Comparison of ENCODE assay signal across 20 cellular contexts in genomic region chr20:34863421-34863965, GRCh38.
"Had no signal": no experiment of that assay in that cellular context is flagged by ENCODE, and none has a peak within 500 bp of the region (broad histone marks: within the 10 kb centered on the region; RNA-seq: fewer than 3 reads in every experiment).

No MANE protein-coding gene starts in this region.

- H3K4me3 ChIP-seq: spleen, tibial nerve had no signal

- H3K9me3 Mint-ChIP-seq: activated B cell treated with CpG ODN at 0.5 μM for 24 hours; activated CD4-positive, alpha-beta T cell treated with anti-CD3 and anti-CD28 coated beads, Interleukin-2, amount 10 ng/mL, durations not matched to agents 24 days and 14 days; activated naive CD4-positive, alpha-beta T cell treated with anti-CD3 and anti-CD28 coated beads, Interleukin-2, amount 50 U/mL, for 72 hours; brain; central memory CD8-positive, alpha-beta T cell; dendritic cell treated with granulocyte-macrophage colony-stimulating factor and Interleukin-4, amounts not matched to agents 40 ng/mL and 50 ng/mL, for 4 days; effector memory CD8-positive, alpha-beta T cell; naive thymus-derived CD4-positive, alpha-beta T cell; stimulated activated naive B cell treated with anti-CD40 and anti-IgM and Interleukin-4, amounts not matched to agents 10 μg/mL and 1 μg/mL and 100 μg/mL, for 72 hours had no signal

- H3K27me3 Mint-ChIP-seq: activated B cell treated with CpG ODN at 0.5 μM for 24 hours; activated CD4-positive, alpha-beta T cell treated with anti-CD3 and anti-CD28 coated beads, Interleukin-2, amount 10 ng/mL, durations not matched to agents 24 days and 14 days; brain; central memory CD8-positive, alpha-beta T cell; dendritic cell treated with granulocyte-macrophage colony-stimulating factor and Interleukin-4, amounts not matched to agents 40 ng/mL and 50 ng/mL, for 4 days; effector memory CD8-positive, alpha-beta T cell; naive thymus-derived CD4-positive, alpha-beta T cell; progenitor cell of endocrine pancreas; stimulated activated naive B cell treated with anti-CD40 and anti-IgM and Interleukin-4, amounts not matched to agents 10 μg/mL and 1 μg/mL and 100 μg/mL, for 72 hours; T-helper 17 cell had no signal

- H3K27ac ChIP-seq: spleen, tibial nerve had no signal

- H3K4me3 Mint-ChIP-seq: activated B cell treated with CpG ODN at 0.5 μM for 24 hours; activated CD4-positive, alpha-beta T cell treated with anti-CD3 and anti-CD28 coated beads, Interleukin-2, amount 10 ng/mL, durations not matched to agents 24 days and 14 days; brain; central memory CD8-positive, alpha-beta T cell; dendritic cell treated with granulocyte-macrophage colony-stimulating factor and Interleukin-4, amounts not matched to agents 40 ng/mL and 50 ng/mL, for 4 days; effector memory CD8-positive, alpha-beta T cell; naive thymus-derived CD4-positive, alpha-beta T cell; stimulated activated naive B cell treated with anti-CD40 and anti-IgM and Interleukin-4, amounts not matched to agents 10 μg/mL and 1 μg/mL and 100 μg/mL, for 72 hours; T-helper 17 cell had no signal

- H3K27me3 ChIP-seq: spleen, tibial nerve had no signal

- H3K36me3 Mint-ChIP-seq: activated naive CD4-positive, alpha-beta T cell treated with anti-CD3 and anti-CD28 coated beads, Interleukin-2, amount 50 U/mL, for 72 hours had no signal

- H3K4me1 Mint-ChIP-seq: activated B cell treated with CpG ODN at 0.5 μM for 24 hours had no signal

- H3K27ac Mint-ChIP-seq: activated B cell treated with CpG ODN at 0.5 μM for 24 hours; dendritic cell treated with granulocyte-macrophage colony-stimulating factor and Interleukin-4, amounts not matched to agents 40 ng/mL and 50 ng/mL, for 4 days had no signal

- H3K4me1 ChIP-seq: spleen, tibial nerve had no signal

- H3K9me3 ChIP-seq: spleen, tibial nerve had no signal

- ATAC-seq: activated naive CD4-positive, alpha-beta T cell treated with anti-CD3 and anti-CD28 coated beads, Interleukin-2, amount 50 U/mL, for 72 hours; effector memory CD8-positive, alpha-beta T cell; naive thymus-derived CD4-positive, alpha-beta T cell; sciatic nerve; stimulated activated naive B cell treated with anti-CD40 and anti-IgM and Interleukin-4, amounts not matched to agents 10 μg/mL and 1 μg/mL and 100 μg/mL, for 72 hours; T-helper 17 cell had no signal

- DNase-seq: activated B cell treated with CpG ODN at 0.5 μM for 24 hours; activated CD4-positive, alpha-beta T cell treated with anti-CD3 and anti-CD28 coated beads, Interleukin-2, amount 10 ng/mL, durations not matched to agents 24 days and 14 days; activated effector memory CD4-positive, alpha-beta T cell treated with Interleukin-2 at 50 U/mL for 16 hours; activated T-cell treated with anti-CD3 and anti-CD28 coated beads, Interleukin-2, amount 50 U/mL, for 1 hour; amniotic stem cell; effector memory CD8-positive, alpha-beta T cell; hypothalamus; naive thymus-derived CD4-positive, alpha-beta T cell; nucleus accumbens; spleen; stimulated activated CD4-positive, alpha-beta T cell treated with anti-CD3 and anti-CD28 coated beads, Interleukin-1b, Interleukin-23, amount 100 ng/mL, for 48 hours; stimulated activated naive B cell treated with anti-CD40 and anti-IgM and Interleukin-4, amounts not matched to agents 10 μg/mL and 1 μg/mL and 100 μg/mL, for 72 hours; T-helper 17 cell had no signal
